Comparison of ENCODE assay signal across 9 cellular contexts in genomic region chr10:99536400-99537254, GRCh38. TPM values are rescaled to one million over a fixed set of nuclear protein-coding genes. Genes with fewer than 3 reads are reported as not detected.
DNase-seq lines count a peak whose midpoint lies in the region; ATAC-seq and TF ChIP-seq lines count a peak whose summit lies in the region.
"Had no signal": no experiment of that assay in that cellular context is flagged by ENCODE, and none has a peak within 500 bp of the region (broad histone marks: within the 10 kb centered on the region; RNA-seq: fewer than 3 reads in every experiment).

No MANE protein-coding gene starts in this region.

- H3K4me3 ChIP-seq in GM23338 = peak overlapping the region; percentile 49
- peak overlapping the region; percentile 61 for H3K4me3 ChIP-seq in coronary artery

- peaks cover 49% of the 10 kb centered on the region for H3K4me1 ChIP-seq in GM23338 (ENCODE audit: insufficient read depth)

- DNase-seq in ACHN (peak; percentile 12), GM23338 (ENCODE audit: low spot score) (peak; percentile 72), coronary artery (ENCODE audit: low spot score) (no peak), naive B cell (no peak), cerebellar nuclear complex (lab: John Stamatoyannopoulos, UW) (no peak), caudate nucleus (lab: John Stamatoyannopoulos, UW) (no peak)
- DNase-seq: aorta had no signal

- peaks cover 31% of the 10 kb centered on the region for H3F3A ChIP-seq in GM23338 (replicated peaks; ENCODE audit: low read depth)

- H3K4me1 Mint-ChIP-seq in GM23338 (peaks cover 58% of the 10 kb centered on the region), naive B cell (peaks cover 55 to 61% (median 56%) of the 10 kb centered on the region in 3 donors)

- peak overlapping the region; percentile 88 for H2AFZ ChIP-seq in GM23338

- H3K9me2 ChIP-seq in GM23338 (ENCODE audit: insufficient read depth) = no peaks in the 10 kb centered on the region

- peaks cover 97% of the 10 kb centered on the region for H3K27me3 Mint-ChIP-seq in GM23338 (ENCODE audit: insufficient read depth, low read depth, poor library complexity)
- H3K27me3 Mint-ChIP-seq in naive B cell = peaks cover 81 to 93% (median 91%) of the 10 kb centered on the region in 3 donors

- H3K9me3 Mint-ChIP-seq in GM23338 (no peaks in the 10 kb centered on the region; the same call in 1 of the 3 replicates), naive B cell (peaks cover 0 to 22% (median 11%) of the 10 kb centered on the region in 7 donors)

- H3K27ac ChIP-seq in GM23338 (ENCODE audit: low read depth) (no peak overlapping the region), coronary artery (no peak overlapping the region), caudate nucleus (ENCODE audit: low read depth, low read length) (no peak overlapping the region)

- ATAC-seq in GM23338 (peak; percentile 27), naive B cell (ENCODE audit: low read depth in 2 of 2) (peak; percentile 17 to 20), HG02798 (IDR thresholded peaks at IDR 0.05; ENCODE audit: poor library complexity, unreplicated experiment) (no peak), GM18511 (IDR thresholded peaks at IDR 0.05; ENCODE audit: unreplicated experiment) (no peak)

- H3K36me3 ChIP-seq in GM23338 (ENCODE audit: insufficient read depth) = no peaks in the 10 kb centered on the region

- H3K27ac Mint-ChIP-seq in GM23338 (no peak overlapping the region), naive B cell (peak overlapping the region in 5 of 6 donors; percentile 11 to 88 (median 50))

- peak overlapping the region; percentile 86 for H3K4me2 ChIP-seq in GM23338

- H3K27me3 ChIP-seq in GM23338 (ENCODE audit: insufficient read depth) = peaks cover 100% of the 10 kb centered on the region

- H3K36me3 Mint-ChIP-seq in GM23338 (ENCODE audit: low read depth) (no peaks in the 10 kb centered on the region; the same call in 2 of the 3 replicates), naive B cell (peaks cover 0 to 5% of the 10 kb centered on the region in 2 donors)

- peak overlapping the region; percentile 70 for H3K4me3 Mint-ChIP-seq in GM23338
- H3K4me3 Mint-ChIP-seq in naive B cell = peak overlapping the region; percentile 66 to 89 (median 82)

- peak; percentile 18 to 27; a peak in 1 of 4 replicates for TF ChIP-seq CTCF in GM23338 (conservative IDR thresholded peaks at IDR 0.05; ENCODE audit: low read depth in 2 of 2)
- TF ChIP-seq CTCF in coronary artery (IDR thresholded peaks at IDR 0.05) = no peak

- H4K20me1 ChIP-seq in GM23338 (replicated peaks; ENCODE audit: insufficient read depth) = peaks cover 29% of the 10 kb centered on the region

- no peaks in the 10 kb centered on the region for H3K79me2 ChIP-seq in GM23338 (replicated peaks; ENCODE audit: insufficient read depth)

- in situ Hi-C loops in ACHN (cut with HindIII; ENCODE audit: low pct_ligation_motif_present, low pct_unique_long_range_greater_than_20kb, low sequenced_read_pairs) = no loop called here

TF ChIP-seq in GM23338, 12 proteins besides CTCF, POLR2A, EP300 and RAD21:
- peak; percentile 97 for TF ChIP-seq EZH2 (IDR thresholded peaks at IDR 0.05; ENCODE audit: low read depth, unreplicated experiment)
- no peak for TF ChIP-seq JUNB (IDR thresholded peaks at IDR 0.05; ENCODE audit: unreplicated experiment)
- TF ChIP-seq EZH2phosphoT487 (IDR thresholded peaks at IDR 0.05; ENCODE audit: unreplicated experiment) = peak; percentile 91
- no peak for TF ChIP-seq NANOG (IDR thresholded peaks at IDR 0.05; ENCODE audit: borderline replicate concordance)
- no peak for TF ChIP-seq ZNF462 (CRISPR knock-in tag; IDR thresholded peaks at IDR 0.05)

RNA-seq across cellular contexts. Expression of gene NKX2-3, which starts 3.9 kb away (rescaled TPM):
- not detected in 2 replicates for total RNA-seq in GM23338 (2014; rRNA removed; shearing (Covaris generic))
- polyA plus RNA-seq in GM23338 (2016; fragmentation: Nextera tagmentation; extraction: Ambion mirVana) (not detected in 2 replicates), naive B cell (ENCODE audit: low read depth in 6 of 6) (not detected)

Comparison
In these comparisons a context has a peak if more than half of its experiments do, and no peak if none do; other contexts are left out.
1. DNase-seq: peak in ACHN (single experiment) and GM23338 (single experiment); none in coronary artery (single experiment), naive B cell (single experiment), cerebellar nuclear complex (0 of 2) and caudate nucleus (0 of 61).
2. ATAC-seq: peak in GM23338 (single experiment) and naive B cell (2 of 2); none in HG02798 (single experiment) and GM18511 (single experiment).